Comparison of ENCODE assay signal across 26 cellular contexts in the genomic region with DNA sequence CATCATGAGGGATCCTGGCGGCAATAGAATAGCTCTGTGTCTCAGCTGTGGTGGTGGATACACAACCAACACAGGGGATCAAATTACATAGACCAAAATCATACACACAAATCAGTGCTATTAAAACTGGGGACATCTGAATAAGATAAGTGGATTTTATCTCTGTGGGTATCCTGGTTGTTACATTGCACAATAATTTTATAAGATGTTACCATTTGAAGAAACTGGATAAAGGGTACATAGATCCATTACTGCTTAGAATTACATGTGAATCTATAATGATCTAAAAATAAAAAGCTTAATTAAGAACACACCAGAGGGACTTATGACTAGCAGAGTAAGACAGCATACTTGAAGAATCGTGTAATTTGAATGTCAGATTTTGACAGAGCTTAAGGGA.
"Had no signal": no experiment of that assay in that cellular context is flagged by ENCODE, and none has a peak within 500 bp of the region (broad histone marks: within the 10 kb centered on the region; RNA-seq: fewer than 3 reads in every experiment).

No MANE protein-coding gene starts in this region.

- H3K9me3 ChIP-seq: left lung, lower lobe of right lung, pancreas, prostate gland, suprapubic skin, thoracic aorta, tibial artery, upper lobe of right lung had no signal

- ATAC-seq: left colon; left lung; lower lobe of right lung; naive thymus-derived CD8-positive, alpha-beta T cell; pancreas; right cardiac atrium; sciatic nerve; stimulated activated effector memory CD8-positive, alpha-beta T cell treated with anti-CD3 and anti-CD28 coated beads, Interleukin-12 subunit alpha, Interleukin-12 subunit beta, amount 100 ng/mL, for 72 hours; upper lobe of right lung had no signal

- DNase-seq: hypothalamus; immature natural killer cell; kidney; left colon; left lung; lower lobe of right lung; mammary epithelial cell; mesenchymal stem cell; naive thymus-derived CD8-positive, alpha-beta T cell; pancreas; posterior cingulate gyrus; retina; right cardiac atrium; stimulated activated CD4-positive, alpha-beta T cell treated with anti-CD3 and anti-CD28 coated beads, Interleukin-4, amount 100 ng/mL, for 24 hours; stimulated activated naive CD4-positive, alpha-beta T cell; tibial artery; trophoblast cell; upper lobe of right lung had no signal

- H3K27ac Mint-ChIP-seq: immature natural killer cell; naive thymus-derived CD8-positive, alpha-beta T cell; nephron; stimulated activated effector memory CD8-positive, alpha-beta T cell treated with anti-CD3 and anti-CD28 coated beads, Interleukin-12 subunit alpha, Interleukin-12 subunit beta, amount 100 ng/mL, for 72 hours; stimulated activated naive CD8-positive, alpha-beta T cell treated with anti-CD3 and anti-CD28 coated beads, Interleukin-15, Interleukin-2, amounts not matched to agents 100 ng/mL and 50 ng/mL, for 24 hours had no signal

- H3K27me3 Mint-ChIP-seq: stimulated activated naive CD8-positive, alpha-beta T cell treated with anti-CD3 and anti-CD28 coated beads, Interleukin-15, Interleukin-2, amounts not matched to agents 100 ng/mL and 50 ng/mL, for 24 hours had no signal

- H3K36me3 Mint-ChIP-seq: immature natural killer cell; naive thymus-derived CD8-positive, alpha-beta T cell; stimulated activated effector memory CD8-positive, alpha-beta T cell treated with anti-CD3 and anti-CD28 coated beads, Interleukin-12 subunit alpha, Interleukin-12 subunit beta, amount 100 ng/mL, for 72 hours had no signal

- H3K4me3 ChIP-seq: left lung, lower lobe of right lung, pancreas, prostate gland, skin epidermis, suprapubic skin, thoracic aorta, tibial artery, upper lobe of right lung had no signal

- H3K4me1 Mint-ChIP-seq: immature natural killer cell; naive thymus-derived CD8-positive, alpha-beta T cell had no signal

- H3K36me3 ChIP-seq: left lung, lower lobe of right lung, pancreas, prostate gland, suprapubic skin, thoracic aorta, tibial artery, upper lobe of right lung had no signal

- H3K4me3 Mint-ChIP-seq: immature natural killer cell; naive thymus-derived CD8-positive, alpha-beta T cell; nephron; stimulated activated effector memory CD8-positive, alpha-beta T cell treated with anti-CD3 and anti-CD28 coated beads, Interleukin-12 subunit alpha, Interleukin-12 subunit beta, amount 100 ng/mL, for 72 hours; stimulated activated naive CD8-positive, alpha-beta T cell treated with anti-CD3 and anti-CD28 coated beads, Interleukin-15, Interleukin-2, amounts not matched to agents 100 ng/mL and 50 ng/mL, for 24 hours had no signal

- H3K4me1 ChIP-seq: left lung, lower lobe of right lung, pancreas, prostate gland, suprapubic skin, upper lobe of right lung had no signal

- H3K27me3 ChIP-seq: left lung, pancreas, suprapubic skin, tibial artery, upper lobe of right lung had no signal

- H3K27ac ChIP-seq: left lung, lower lobe of right lung, pancreas, prostate gland, skin epidermis, suprapubic skin, thoracic aorta, tibial artery, upper lobe of right lung had no signal

- H3K9me3 Mint-ChIP-seq: immature natural killer cell; naive thymus-derived CD8-positive, alpha-beta T cell; nephron; stimulated activated effector memory CD8-positive, alpha-beta T cell treated with anti-CD3 and anti-CD28 coated beads, Interleukin-12 subunit alpha, Interleukin-12 subunit beta, amount 100 ng/mL, for 72 hours; stimulated activated naive CD8-positive, alpha-beta T cell treated with anti-CD3 and anti-CD28 coated beads, Interleukin-15, Interleukin-2, amounts not matched to agents 100 ng/mL and 50 ng/mL, for 24 hours had no signal
